In the genomic region with DNA sequence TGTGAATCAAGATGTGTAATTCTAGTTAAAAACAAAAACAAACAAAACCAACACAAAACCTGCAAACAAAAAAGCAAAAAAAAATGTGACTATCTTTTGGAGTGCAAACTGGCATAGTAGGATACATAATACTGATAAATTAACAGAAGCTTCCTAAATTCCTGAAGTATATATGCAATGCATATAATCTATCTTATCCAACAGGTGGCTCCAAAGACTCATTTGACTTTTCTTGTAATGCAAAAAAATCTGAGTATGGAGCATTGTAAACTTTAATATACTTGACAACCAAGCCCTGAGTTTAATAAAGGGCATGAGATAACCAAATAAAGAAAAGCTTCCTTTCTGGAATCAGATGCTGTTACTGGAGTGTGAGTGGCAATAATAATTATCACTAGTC, we compare ENCODE assay signal across 1 cellular context.
TF ChIP-seq lines count a peak whose summit lies in the region.

No MANE protein-coding gene starts in this region.

TF ChIP-seq in liver, 16 proteins besides CTCF, POLR2A, EP300 and RAD21 (continued from another document):
- TF ChIP-seq, protein P1, sequence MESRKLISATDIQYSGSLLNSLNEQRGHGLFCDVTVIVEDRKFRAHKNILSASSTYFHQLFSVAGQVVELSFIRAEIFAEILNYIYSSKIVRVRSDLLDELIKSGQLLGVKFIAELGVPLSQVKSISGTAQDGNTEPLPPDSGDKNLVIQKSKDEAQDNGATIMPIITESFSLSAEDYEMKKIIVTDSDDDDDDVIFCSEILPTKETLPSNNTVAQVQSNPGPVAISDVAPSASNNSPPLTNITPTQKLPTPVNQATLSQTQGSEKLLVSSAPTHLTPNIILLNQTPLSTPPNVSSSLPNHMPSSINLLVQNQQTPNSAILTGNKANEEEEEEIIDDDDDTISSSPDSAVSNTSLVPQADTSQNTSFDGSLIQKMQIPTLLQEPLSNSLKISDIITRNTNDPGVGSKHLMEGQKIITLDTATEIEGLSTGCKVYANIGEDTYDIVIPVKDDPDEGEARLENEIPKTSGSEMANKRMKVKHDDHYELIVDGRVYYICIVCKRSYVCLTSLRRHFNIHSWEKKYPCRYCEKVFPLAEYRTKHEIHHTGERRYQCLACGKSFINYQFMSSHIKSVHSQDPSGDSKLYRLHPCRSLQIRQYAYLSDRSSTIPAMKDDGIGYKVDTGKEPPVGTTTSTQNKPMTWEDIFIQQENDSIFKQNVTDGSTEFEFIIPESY (IDR thresholded peaks at IDR 0.05), result no peak
- TF ChIP-seq FOXA1 (IDR thresholded peaks at IDR 0.05), result no peak
- no peak for TF ChIP-seq JUND (IDR thresholded peaks at IDR 0.05)
- no peak for TF ChIP-seq MAX (IDR thresholded peaks at IDR 0.05)
